Comparison of ENCODE assay signal across 8 cellular contexts in genomic region chr2:206083602-206084467, GRCh38. TPM values are rescaled to one million over a fixed set of nuclear protein-coding genes. Genes with fewer than 3 reads are reported as not detected.
DNase-seq lines count a peak whose midpoint lies in the region; ATAC-seq and TF ChIP-seq lines count a peak whose summit lies in the region.

No MANE protein-coding gene starts in this region.

- no peak for ATAC-seq in HG03139 (IDR thresholded peaks at IDR 0.05; ENCODE audit: unreplicated experiment)

- H3K27me3 Mint-ChIP-seq in brain = peaks cover 9% of the 10 kb centered on the region
- H3K27me3 Mint-ChIP-seq in stimulated activated naive CD8-positive, alpha-beta T cell treated with anti-CD3 and anti-CD28 coated beads, Interleukin-15, Interleukin-2, amounts not matched to agents 100 ng/mL and 50 ng/mL, for 24 hours = no peaks in the 10 kb centered on the region

- H3K9me3 Mint-ChIP-seq in brain = peaks cover 0 to 5% (median 0%) of the 10 kb centered on the region in 5 experiments
- no peaks in the 10 kb centered on the region for H3K9me3 Mint-ChIP-seq in stimulated activated naive CD8-positive, alpha-beta T cell treated with anti-CD3 and anti-CD28 coated beads, Interleukin-15, Interleukin-2, amounts not matched to agents 100 ng/mL and 50 ng/mL, for 24 hours

- no peak for TF ChIP-seq CTCF in brain (conservative IDR thresholded peaks at IDR 0.05)

- peak overlapping the region; percentile 92 to 100 (median 96) for H3K4me3 Mint-ChIP-seq in brain
- H3K4me3 Mint-ChIP-seq in stimulated activated naive CD8-positive, alpha-beta T cell treated with anti-CD3 and anti-CD28 coated beads, Interleukin-15, Interleukin-2, amounts not matched to agents 100 ng/mL and 50 ng/mL, for 24 hours = peak overlapping the region; percentile 98

- peak; percentile 16 for DNase-seq in stimulated activated CD4-positive, alpha-beta T cell treated with anti-CD3 and anti-CD28 coated beads, Interleukin-12 subunit alpha, Interleukin-12 subunit beta, amount 100 ng/mL, for 4 hours
- no peak for DNase-seq in stimulated activated CD4-positive, alpha-beta T cell treated with anti-CD3 and anti-CD28 coated beads, Interleukin-4, amount 100 ng/mL, for 1 hour
- DNase-seq in NCI-H748 treated with DMSO at 0.1 percent for 48 hours (lab: John Stamatoyannopoulos, UW) (peak; percentile 53), left kidney (ENCODE audit: low read depth, low spot score) (peak; percentile 44), SIG-M5 treated with dmso at 0.1 percent for 504 hours (lab: John Stamatoyannopoulos, UW; ENCODE audit: unreplicated experiment) (no peak)

- H3K36me3 Mint-ChIP-seq in brain = peaks cover 15% of the 10 kb centered on the region
- H3K36me3 Mint-ChIP-seq in stimulated activated naive CD8-positive, alpha-beta T cell treated with anti-CD3 and anti-CD28 coated beads, Interleukin-15, Interleukin-2, amounts not matched to agents 100 ng/mL and 50 ng/mL, for 24 hours (ENCODE audit: low read depth) = peaks cover 5% of the 10 kb centered on the region

- peaks cover 43% of the 10 kb centered on the region for H3K4me1 Mint-ChIP-seq in brain
- H3K4me1 Mint-ChIP-seq in stimulated activated naive CD8-positive, alpha-beta T cell treated with anti-CD3 and anti-CD28 coated beads, Interleukin-15, Interleukin-2, amounts not matched to agents 100 ng/mL and 50 ng/mL, for 24 hours (ENCODE audit: low read depth) = peaks cover 62% of the 10 kb centered on the region

- peak overlapping the region; percentile 98 to 100 (median 98) for H3K27ac Mint-ChIP-seq in brain
- peak overlapping the region; percentile 99 for H3K27ac Mint-ChIP-seq in stimulated activated naive CD8-positive, alpha-beta T cell treated with anti-CD3 and anti-CD28 coated beads, Interleukin-15, Interleukin-2, amounts not matched to agents 100 ng/mL and 50 ng/mL, for 24 hours

RNA-seq across cellular contexts. Expression of gene INO80D, which starts 2.1 kb away (rescaled TPM):
- 0.71 TPM for polyA plus RNA-seq in brain (ENCODE audit: insufficient read depth, low read depth, low replicate concordance)

Comparison
In these comparisons a context has a peak if more than half of its experiments do, and no peak if none do; other contexts are left out.
1. DNase-seq: peak in stimulated activated CD4-positive, alpha-beta T cell treated with anti-CD3 and anti-CD28 coated beads, Interleukin-12 subunit alpha, Interleukin-12 subunit beta, amount 100 ng/mL, for 4 hours (single experiment), NCI-H748 treated with DMSO at 0.1 percent for 48 hours (single experiment) and left kidney (single experiment); none in stimulated activated CD4-positive, alpha-beta T cell treated with anti-CD3 and anti-CD28 coated beads, Interleukin-4, amount 100 ng/mL, for 1 hour (single experiment) and SIG-M5 treated with dmso at 0.1 percent for 504 hours (single experiment).